In the genomic region with DNA sequence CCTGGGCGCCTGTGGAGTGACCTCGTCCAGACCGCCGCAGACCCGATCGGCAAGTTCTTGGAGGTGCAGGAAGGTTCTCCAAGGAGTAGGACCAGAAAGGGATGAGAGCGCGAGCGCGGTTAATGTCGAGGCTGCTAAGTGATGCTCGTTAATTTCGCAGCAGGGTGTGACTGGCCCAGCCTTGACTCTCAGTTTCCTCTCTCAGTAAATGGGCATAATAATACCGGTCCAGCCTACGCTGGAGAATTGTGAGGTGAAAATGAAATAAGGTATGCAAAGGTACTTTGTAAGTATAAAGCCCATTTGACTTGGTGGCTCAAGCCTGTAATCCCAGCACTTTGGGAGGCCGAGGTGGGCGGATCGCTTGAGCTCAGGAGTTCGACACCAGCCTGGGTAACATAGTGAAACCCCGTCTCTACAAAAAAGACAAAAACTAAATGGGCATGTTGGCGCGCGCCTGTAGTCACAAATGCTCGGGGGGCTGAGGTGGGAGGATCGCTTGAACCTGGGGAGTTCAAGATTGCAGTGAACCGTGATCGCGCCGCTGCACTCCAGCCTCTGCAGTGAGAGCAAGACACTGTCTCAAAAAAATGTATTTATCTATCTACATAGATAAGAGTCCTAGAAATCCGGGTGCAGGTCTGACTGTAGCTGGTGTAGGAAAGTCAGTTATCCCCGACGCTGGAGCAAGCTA, we compare ENCODE assay signal across 8 cellular contexts. TPM values are rescaled to one million over a fixed set of nuclear protein-coding genes. Genes with fewer than 3 reads are reported as not detected.
DNase-seq lines count a peak whose midpoint lies in the region; ATAC-seq and TF ChIP-seq lines count a peak whose summit lies in the region.

No MANE protein-coding gene starts in this region.

- H3K27ac Mint-ChIP-seq in CD8-positive, alpha-beta memory T cell: peak overlapping the region; percentile 84 to 98 (median 96)
- H3K27ac Mint-ChIP-seq in activated CD4-positive, alpha-beta memory T cell treated with anti-CD3 and anti-CD28 coated beads, Interleukin-2, amount 10 ng/mL, durations not matched to agents 7 days and 5 days: peak overlapping the region; percentile 87

- CTCF ChIA-PET in CD8-positive, alpha-beta memory T cell (lab: Charles Lee): interaction anchor here (1.7 kb wide), 1 partner anchor 14 kb away, joined by 4 read pairs; no protein-coding TSS in a partner anchor
- CTCF ChIA-PET in activated CD4-positive, alpha-beta memory T cell treated with anti-CD3 and anti-CD28 coated beads, Interleukin-2, amount 10 ng/mL, durations not matched to agents 7 days and 5 days (lab: Charles Lee): no interaction called here

- H3K4me1 ChIP-seq in CD8-positive, alpha-beta memory T cell (ENCODE audit: insufficient read depth, low read length): peaks cover 36% of the 10 kb centered on the region
- H3K4me1 ChIP-seq in left ventricle myocardium inferior (peaks cover 55% of the 10 kb centered on the region), skeletal muscle satellite cell (ENCODE audit: control insufficient read depth, insufficient read depth, low read length) (peaks cover 13% of the 10 kb centered on the region)

- ATAC-seq in HG02759 (IDR thresholded peaks at IDR 0.05; ENCODE audit: unreplicated experiment): peak; percentile 3

- H3K36me3 Mint-ChIP-seq in CD8-positive, alpha-beta memory T cell: peaks cover 0 to 5% (median 0%) of the 10 kb centered on the region in 3 donors
- H3K36me3 Mint-ChIP-seq in activated CD4-positive, alpha-beta memory T cell treated with anti-CD3 and anti-CD28 coated beads, Interleukin-2, amount 10 ng/mL, durations not matched to agents 7 days and 5 days (ENCODE audit: low read depth): peaks cover 2% of the 10 kb centered on the region

- peaks cover 39 to 65% (median 56%) of the 10 kb centered on the region in 3 donors for H3K4me1 Mint-ChIP-seq in CD8-positive, alpha-beta memory T cell
- peaks cover 43% of the 10 kb centered on the region for H3K4me1 Mint-ChIP-seq in activated CD4-positive, alpha-beta memory T cell treated with anti-CD3 and anti-CD28 coated beads, Interleukin-2, amount 10 ng/mL, durations not matched to agents 7 days and 5 days

- peak in 2 of 5 donors; percentile 5 to 45 for DNase-seq in CD8-positive, alpha-beta memory T cell
- DNase-seq in activated CD4-positive, alpha-beta memory T cell treated with anti-CD3 and anti-CD28 coated beads, Interleukin-2, amount 10 ng/mL, durations not matched to agents 7 days and 5 days: no peak
- no peak for DNase-seq in left ventricle myocardium inferior
- DNase-seq in DMS 273 (lab: John Stamatoyannopoulos, UW; ENCODE audit: unreplicated experiment): no peak
- no peak for DNase-seq in NCI-H1694 treated with DMSO at 0.1 percent for 48 hours (lab: John Stamatoyannopoulos, UW)
- no peak for DNase-seq in NCI-H1694 (lab: John Stamatoyannopoulos, UW)

- no peak for TF ChIP-seq CTCF in left ventricle myocardium inferior (IDR thresholded peaks at IDR 0.05; ENCODE audit: borderline replicate concordance)

- H3K27me3 ChIP-seq in CD8-positive, alpha-beta memory T cell (ENCODE audit: insufficient read depth, low read length, poor library complexity, severe bottlenecking): no peaks in the 10 kb centered on the region
- H3K27me3 ChIP-seq in left ventricle myocardium inferior (ENCODE audit: low read depth) (no peaks in the 10 kb centered on the region), skeletal muscle satellite cell (ENCODE audit: control insufficient read depth, insufficient read depth, low read length) (no peaks in the 10 kb centered on the region)

- H3K27me3 Mint-ChIP-seq in CD8-positive, alpha-beta memory T cell: no peaks in the 10 kb centered on the region
- no peaks in the 10 kb centered on the region for H3K27me3 Mint-ChIP-seq in activated CD4-positive, alpha-beta memory T cell treated with anti-CD3 and anti-CD28 coated beads, Interleukin-2, amount 10 ng/mL, durations not matched to agents 7 days and 5 days

- peak overlapping the region; percentile 99 for H3K27ac ChIP-seq in CD8-positive, alpha-beta memory T cell (ENCODE audit: low read depth, low read length)
- H3K27ac ChIP-seq in left ventricle myocardium inferior (replicated peaks): peak overlapping the region; percentile 98

- no peaks in the 10 kb centered on the region for H3K9me3 Mint-ChIP-seq in CD8-positive, alpha-beta memory T cell
- H3K9me3 Mint-ChIP-seq in activated CD4-positive, alpha-beta memory T cell treated with anti-CD3 and anti-CD28 coated beads, Interleukin-2, amount 10 ng/mL, durations not matched to agents 7 days and 5 days: no peaks in the 10 kb centered on the region

- POLR2A ChIA-PET in CD8-positive, alpha-beta memory T cell (lab: Charles Lee): interaction anchor here (0.6 to 1.5 kb wide), 6 partner anchors 21 to 858 kb away, joined by 4 to 12 read pairs (median 7); a partner anchor contains a TSS
- POLR2A ChIA-PET in activated CD4-positive, alpha-beta memory T cell treated with anti-CD3 and anti-CD28 coated beads, Interleukin-2, amount 10 ng/mL, durations not matched to agents 7 days and 5 days (lab: Charles Lee): interaction anchor here (0.6 to 2.3 kb wide), 6 partner anchors 63 to 822 kb away, joined by 3 to 15 read pairs (median 4); a partner anchor contains a TSS

- H3K9ac ChIP-seq in skeletal muscle satellite cell (ENCODE audit: low read depth, low read length): peak overlapping the region; percentile 95

- peak overlapping the region; percentile 99 for H3K4me2 ChIP-seq in skeletal muscle satellite cell (ENCODE audit: low read length)

- intact Hi-C loops in left ventricle myocardium inferior (cut with micrococcal nuclease): no loop called here

- peak overlapping the region; percentile 87 to 98 (median 92) for H3K4me3 Mint-ChIP-seq in CD8-positive, alpha-beta memory T cell
- peak overlapping the region; percentile 88 for H3K4me3 Mint-ChIP-seq in activated CD4-positive, alpha-beta memory T cell treated with anti-CD3 and anti-CD28 coated beads, Interleukin-2, amount 10 ng/mL, durations not matched to agents 7 days and 5 days

- no peaks in the 10 kb centered on the region for H3K36me3 ChIP-seq in CD8-positive, alpha-beta memory T cell (ENCODE audit: insufficient read depth, low read length)
- no peaks in the 10 kb centered on the region for H3K36me3 ChIP-seq in left ventricle myocardium inferior
- no peaks in the 10 kb centered on the region for H3K36me3 ChIP-seq in skeletal muscle satellite cell (ENCODE audit: insufficient read depth, low read length)

- no peaks in the 10 kb centered on the region for H3K9me3 ChIP-seq in CD8-positive, alpha-beta memory T cell (ENCODE audit: low read length)
- H3K9me3 ChIP-seq in left ventricle myocardium inferior (replicated peaks): no peaks in the 10 kb centered on the region
- no peaks in the 10 kb centered on the region for H3K9me3 ChIP-seq in skeletal muscle satellite cell (replicated peaks; ENCODE audit: low read length)

- H3K4me3 ChIP-seq in CD8-positive, alpha-beta memory T cell (ENCODE audit: low read length): peak overlapping the region; percentile 92
- H3K4me3 ChIP-seq in left ventricle myocardium inferior (peak overlapping the region; percentile 91), skeletal muscle satellite cell (ENCODE audit: low read length) (peak overlapping the region; percentile 88)

RNA-seq across cellular contexts. Expression of a gene that starts 0.6 kb away (rescaled TPM):
- total RNA-seq in CD8-positive, alpha-beta memory T cell: 10 to 100 TPM; 12.2 to 14.9 TPM
- 17.7 TPM for polyA plus RNA-seq in CD8-positive, alpha-beta memory T cell
- total RNA-seq in activated CD4-positive, alpha-beta memory T cell treated with anti-CD3 and anti-CD28 coated beads, Interleukin-2, amount 10 ng/mL, durations not matched to agents 7 days and 5 days: 10 to 100 TPM; 14.7 to 16.1 TPM
- 16.5 TPM for total RNA-seq in left ventricle myocardium inferior
- 7.4 and 7.6 TPM in 2 replicates for total RNA-seq in skeletal muscle satellite cell (2012; rRNA removed)
